In genomic region chr13:93603043-93603442, GRCh38 we compare ENCODE assay signal across 11 cellular contexts.
A peak's percentile ranks its signal among the peaks of the same experiment; 100 is the strongest.
DNase-seq lines count a peak whose midpoint lies in the region; ATAC-seq and TF ChIP-seq lines count a peak whose summit lies in the region.
"Had no signal": no experiment of that assay in that cellular context is flagged by ENCODE, and none has a peak within 500 bp of the region (broad histone marks: within the 10 kb centered on the region; RNA-seq: fewer than 3 reads in every experiment).

No MANE protein-coding gene starts in this region.

- DNase-seq in AG08396 (ENCODE audit: low spot score), result peak; percentile 22
- DNase-seq in HS-5 (ENCODE audit: low read depth), result peak; percentile 75
- DNase-seq in brain microvascular endothelial cell, result peak; percentile 80
- DNase-seq in lung (ENCODE audit: low spot score), result no peak
- no peak for DNase-seq in activated CD4-positive, alpha-beta T cell treated with anti-CD3 and anti-CD28 coated beads, Interleukin-2, amount 10 ng/mL, durations not matched to agents 24 days and 14 days
- no peak for DNase-seq in stimulated activated CD4-positive, alpha-beta T cell treated with anti-CD3 and anti-CD28 coated beads, Interleukin-4, amount 100 ng/mL, for 1 hour
- no peak for DNase-seq in dermis blood vessel endothelial cell
- DNase-seq: CD4-positive, alpha-beta memory T cell; NCI-H1417; stimulated activated CD4-positive, alpha-beta T cell treated with anti-CD3 and anti-CD28 coated beads, Interleukin-12 subunit alpha, Interleukin-12 subunit beta, amount 100 ng/mL, for 4 hours had no signal

- peak; percentile 27 for ATAC-seq in lung (ENCODE audit: insufficient read depth, low FRiP score)
- no peak for ATAC-seq in GM21576 (IDR thresholded peaks at IDR 0.05; ENCODE audit: unreplicated experiment)

- H3K4me1 ChIP-seq in lung (ENCODE audit: control insufficient read depth in 2 of 2, insufficient read depth in 2 of 2, low read length in 2 of 2), result no peaks in the 10 kb centered on the region

- TF ChIP-seq CTCF in brain microvascular endothelial cell (IDR thresholded peaks at IDR 0.05; ENCODE audit: low read depth, low read length, missing control alignments) (no peak), lung (IDR thresholded peaks at IDR 0.05; ENCODE audit: control extremely low read depth, extremely low read depth) (no peak)

- H3K27ac ChIP-seq in brain microvascular endothelial cell (no peak overlapping the region), lung (ENCODE audit: low read depth in 1 of 2, low read length in 1 of 2) (no peak overlapping the region)

- intact Hi-C loops in activated CD4-positive, alpha-beta T cell treated with anti-CD3 and anti-CD28 coated beads, Interleukin-2, amount 10 ng/mL, durations not matched to agents 24 days and 14 days (cut with micrococcal nuclease), result no loop called here

- no peaks in the 10 kb centered on the region for H3K9me3 Mint-ChIP-seq in activated CD4-positive, alpha-beta T cell treated with anti-CD3 and anti-CD28 coated beads, Interleukin-2, amount 10 ng/mL, durations not matched to agents 24 days and 14 days

- no peaks in the 10 kb centered on the region for H3K27me3 Mint-ChIP-seq in activated CD4-positive, alpha-beta T cell treated with anti-CD3 and anti-CD28 coated beads, Interleukin-2, amount 10 ng/mL, durations not matched to agents 24 days and 14 days
- H3K27me3 Mint-ChIP-seq: CD4-positive, alpha-beta memory T cell had no signal

- in situ Hi-C loops in brain microvascular endothelial cell (cut with HindIII; ENCODE audit: low pct_ligation_motif_present, low sequenced_read_pairs), result no loop called here

- H3K4me3 ChIP-seq in brain microvascular endothelial cell (ENCODE audit: low read depth, low read length), result no peak overlapping the region
- H3K4me3 ChIP-seq in lung, result no peak overlapping the region

- no peaks in the 10 kb centered on the region for H3K4me1 Mint-ChIP-seq in activated CD4-positive, alpha-beta T cell treated with anti-CD3 and anti-CD28 coated beads, Interleukin-2, amount 10 ng/mL, durations not matched to agents 24 days and 14 days
- H3K4me1 Mint-ChIP-seq: CD4-positive, alpha-beta memory T cell had no signal

- whole genome bisulfite sequencing in lung, 2 donors, result 66 to 85% methylated on average over 2 of the region's 2 CpGs

- H3K4me3 Mint-ChIP-seq in activated CD4-positive, alpha-beta T cell treated with anti-CD3 and anti-CD28 coated beads, Interleukin-2, amount 10 ng/mL, durations not matched to agents 24 days and 14 days, result no peak overlapping the region
- H3K4me3 Mint-ChIP-seq: CD4-positive, alpha-beta memory T cell had no signal

- H3K36me3 Mint-ChIP-seq in activated CD4-positive, alpha-beta T cell treated with anti-CD3 and anti-CD28 coated beads, Interleukin-2, amount 10 ng/mL, durations not matched to agents 24 days and 14 days (ENCODE audit: low read depth), result no peaks in the 10 kb centered on the region
- H3K36me3 Mint-ChIP-seq: CD4-positive, alpha-beta memory T cell had no signal

- no peaks in the 10 kb centered on the region for H3K27me3 ChIP-seq in brain microvascular endothelial cell (replicated peaks)
- no peaks in the 10 kb centered on the region for H3K27me3 ChIP-seq in lung (ENCODE audit: control insufficient read depth, insufficient read depth)

- H3K9me3 ChIP-seq in lung (ENCODE audit: control insufficient read depth in 2 of 2, insufficient read depth in 1 of 2, low read length in 1 of 2), result no peaks in the 10 kb centered on the region

- H3K27ac Mint-ChIP-seq in activated CD4-positive, alpha-beta T cell treated with anti-CD3 and anti-CD28 coated beads, Interleukin-2, amount 10 ng/mL, durations not matched to agents 24 days and 14 days, result no peak overlapping the region
- H3K27ac Mint-ChIP-seq: CD4-positive, alpha-beta memory T cell had no signal

- H3K36me3 ChIP-seq in brain microvascular endothelial cell (replicated peaks), result no peaks in the 10 kb centered on the region
- H3K36me3 ChIP-seq in lung (ENCODE audit: control insufficient read depth in 2 of 2, insufficient read depth in 2 of 2, low read length in 2 of 2), result no peaks in the 10 kb centered on the region

Comparison
In these comparisons a context has a peak if more than half of its experiments do, and no peak if none do; other contexts are left out.
1. DNase-seq: peak in AG08396 (single experiment), HS-5 (single experiment) and brain microvascular endothelial cell (single experiment); none in lung (single experiment), activated CD4-positive, alpha-beta T cell treated with anti-CD3 and anti-CD28 coated beads, Interleukin-2, amount 10 ng/mL, durations not matched to agents 24 days and 14 days (single experiment), stimulated activated CD4-positive, alpha-beta T cell treated with anti-CD3 and anti-CD28 coated beads, Interleukin-4, amount 100 ng/mL, for 1 hour (single experiment) and dermis blood vessel endothelial cell (single experiment).